16 cellular contexts compared by ENCODE assay signal in genomic region chr10:120632047-120632446, GRCh38.
DNase-seq lines count a peak whose midpoint lies in the region; ATAC-seq and TF ChIP-seq lines count a peak whose summit lies in the region.
"Had no signal": no experiment of that assay in that cellular context is flagged by ENCODE, and none has a peak within 500 bp of the region (broad histone marks: within the 10 kb centered on the region; RNA-seq: fewer than 3 reads in every experiment).

No MANE protein-coding gene starts in this region.

- no peak overlapping the region for H3K27ac ChIP-seq in GM23338 (ENCODE audit: low read depth)
- H3K27ac ChIP-seq: BLaER1 treated with 17β-estradiol and CSF1 and Interleukin-3, amounts not matched to agents 10 nM and 100 nM; HL-60 had no signal

- H3K4me3 Mint-ChIP-seq in GM23338: no peak overlapping the region
- H3K4me3 Mint-ChIP-seq: B cell; CD8-positive, alpha-beta T cell had no signal

- H3K79me2 ChIP-seq in GM23338 (replicated peaks; ENCODE audit: insufficient read depth): no peaks in the 10 kb centered on the region

- no peak overlapping the region for H3K4me2 ChIP-seq in GM23338
- H3K4me2 ChIP-seq: BLaER1 treated with 17β-estradiol and CSF1 and Interleukin-3, amounts not matched to agents 10 nM and 100 nM had no signal

- no peak overlapping the region for H2AFZ ChIP-seq in GM23338

- in situ Hi-C loops in astrocyte of the cerebellum (cut with HindIII; ENCODE audit: low sequenced_read_pairs): no loop called here

- H3K4me3 ChIP-seq in GM23338: no peak overlapping the region
- no peak overlapping the region for H3K4me3 ChIP-seq in astrocyte of the cerebellum (ENCODE audit: low read depth, low read length)
- no peak overlapping the region for H3K4me3 ChIP-seq in retinal pigment epithelial cell (ENCODE audit: low read length)
- H3K4me3 ChIP-seq: BLaER1 treated with 17β-estradiol and CSF1 and Interleukin-3, amounts not matched to agents 10 nM and 100 nM had no signal

- ATAC-seq in GM23338 (no peak), GM21576 (IDR thresholded peaks at IDR 0.05; ENCODE audit: unreplicated experiment) (no peak)
- ATAC-seq: CD8-positive, alpha-beta T cell had no signal

- peak overlapping the region; percentile 47; the same call in 1 of the 2 replicates for H3K27ac Mint-ChIP-seq in GM23338
- H3K27ac Mint-ChIP-seq: B cell; CD8-positive, alpha-beta T cell had no signal

- H3K27me3 ChIP-seq in GM23338 (ENCODE audit: insufficient read depth): no peaks in the 10 kb centered on the region
- H3K27me3 ChIP-seq: BLaER1 treated with 17β-estradiol and CSF1 and Interleukin-3, amounts not matched to agents 10 nM and 100 nM had no signal

- no peaks in the 10 kb centered on the region for H4K20me1 ChIP-seq in GM23338 (replicated peaks; ENCODE audit: insufficient read depth)
- H4K20me1 ChIP-seq: BLaER1 treated with 17β-estradiol and CSF1 and Interleukin-3, amounts not matched to agents 10 nM and 100 nM had no signal

- no peak for DNase-seq in GM23338 (ENCODE audit: low spot score)
- DNase-seq in NCI-H526 treated with DMSO at 0.1 percent for 48 hours (lab: John Stamatoyannopoulos, UW): peak; percentile 24
- DNase-seq in astrocyte of the cerebellum (ENCODE audit: low read depth): peak; percentile 1
- DNase-seq in retinal pigment epithelial cell (ENCODE audit: low read depth): peak; percentile 28
- no peak for DNase-seq in NCI-H2196 treated with DMSO at 0.1 percent for 48 hours (lab: John Stamatoyannopoulos, UW; ENCODE audit: unreplicated experiment)
- DNase-seq in NCI-H1436 treated with DMSO at 0.1 percent for 48 hours (lab: John Stamatoyannopoulos, UW): no peak
- DNase-seq: 8988T; Calu3; CD8-positive, alpha-beta T cell; DMS79 treated with DMSO at 0.1 percent for 48 hours; GF-D8; HCEC 1CT had no signal

- peaks cover 40% of the 10 kb centered on the region for H3K4me1 Mint-ChIP-seq in GM23338
- H3K4me1 Mint-ChIP-seq: B cell had no signal

- peaks cover 3% of the 10 kb centered on the region; the same call in 1 of the 2 replicates for H3K36me3 ChIP-seq in GM23338 (ENCODE audit: insufficient read depth)
- H3K36me3 ChIP-seq: BLaER1 treated with 17β-estradiol and CSF1 and Interleukin-3, amounts not matched to agents 10 nM and 100 nM had no signal

- H3K36me3 Mint-ChIP-seq in GM23338 (ENCODE audit: low read depth): peaks cover 15% of the 10 kb centered on the region
- H3K36me3 Mint-ChIP-seq: CD8-positive, alpha-beta T cell had no signal

- peaks cover 7% of the 10 kb centered on the region; the same call in 1 of the 2 replicates for H3K9me2 ChIP-seq in GM23338 (ENCODE audit: insufficient read depth)

- peaks cover 8% of the 10 kb centered on the region; the same call in 2 of the 3 replicates for H3K9me3 Mint-ChIP-seq in GM23338
- H3K9me3 Mint-ChIP-seq: CD8-positive, alpha-beta T cell had no signal

- no peaks in the 10 kb centered on the region for H3F3A ChIP-seq in GM23338 (replicated peaks; ENCODE audit: low read depth)

- peaks cover 3% of the 10 kb centered on the region for H3K27me3 Mint-ChIP-seq in GM23338 (ENCODE audit: insufficient read depth, low read depth, poor library complexity)

- TF ChIP-seq CTCF in GM23338 (conservative IDR thresholded peaks at IDR 0.05; ENCODE audit: low read depth in 2 of 2) (no peak), astrocyte of the cerebellum (IDR thresholded peaks at IDR 0.05; ENCODE audit: low read depth, low read length, missing control alignments) (no peak), retinal pigment epithelial cell (conservative IDR thresholded peaks at IDR 0.05; ENCODE audit: low read depth, low read length) (no peak)

- peaks cover 24% of the 10 kb centered on the region for H3K4me1 ChIP-seq in GM23338 (ENCODE audit: insufficient read depth)
- H3K4me1 ChIP-seq: BLaER1 treated with 17β-estradiol and CSF1 and Interleukin-3, amounts not matched to agents 10 nM and 100 nM had no signal

TF ChIP-seq in GM23338, 12 proteins besides CTCF, POLR2A, EP300 and RAD21 (continues in another document):
- TF ChIP-seq JUNB (IDR thresholded peaks at IDR 0.05; ENCODE audit: unreplicated experiment): no peak
- no peak for TF ChIP-seq NANOG (IDR thresholded peaks at IDR 0.05; ENCODE audit: borderline replicate concordance)
- no peak for TF ChIP-seq CREB1 (CRISPR knock-in tag; IDR thresholded peaks at IDR 0.05; ENCODE audit: low read depth)
- TF ChIP-seq STAT1 (IDR thresholded peaks at IDR 0.05; ENCODE audit: unreplicated experiment): no peak
- no peak for TF ChIP-seq ZNF331 (CRISPR knock-in tag; IDR thresholded peaks at IDR 0.05; ENCODE audit: low read depth)
- TF ChIP-seq ETS1 (IDR thresholded peaks at IDR 0.05): no peak
- no peak for TF ChIP-seq REST (IDR thresholded peaks at IDR 0.05; ENCODE audit: unreplicated experiment)
- no peak for TF ChIP-seq ZNF114 (CRISPR knock-in tag; IDR thresholded peaks at IDR 0.05)

Comparison
In these comparisons a context has a peak if more than half of its experiments do, and no peak if none do; other contexts are left out.
1. DNase-seq: peak in NCI-H526 treated with DMSO at 0.1 percent for 48 hours (single experiment), astrocyte of the cerebellum (single experiment) and retinal pigment epithelial cell (single experiment); none in GM23338 (single experiment), NCI-H2196 treated with DMSO at 0.1 percent for 48 hours (single experiment) and NCI-H1436 treated with DMSO at 0.1 percent for 48 hours (single experiment).